In genomic region chrX:53073115-53073581, GRCh38 we compare ENCODE assay signal across 9 cellular contexts. TPM values are rescaled to one million over a fixed set of nuclear protein-coding genes. Genes with fewer than 3 reads are reported as not detected.
DNase-seq lines count a peak whose midpoint lies in the region; ATAC-seq and TF ChIP-seq lines count a peak whose summit lies in the region.
"Had no signal": no experiment of that assay in that cellular context is flagged by ENCODE, and none has a peak within 500 bp of the region (broad histone marks: within the 10 kb centered on the region; RNA-seq: fewer than 3 reads in every experiment).

No MANE protein-coding gene starts in this region.

- H3K4me2 ChIP-seq in Karpas-422 (ENCODE audit: low read depth, low read length, poor library complexity, severe bottlenecking) = peak overlapping the region; percentile 68

- peaks cover 17% of the 10 kb centered on the region for H3K4me1 Mint-ChIP-seq in CD4-positive, alpha-beta T cell (ENCODE audit: low read depth)
- H3K4me1 Mint-ChIP-seq in naive thymus-derived CD4-positive, alpha-beta T cell = peaks cover 6 to 19% (median 17%) of the 10 kb centered on the region in 7 donors

- H4K20me1 ChIP-seq in Karpas-422 (ENCODE audit: insufficient read depth, low read depth, low read length) = no peaks in the 10 kb centered on the region

- ATAC-seq in CD4-positive, alpha-beta T cell (ENCODE audit: poor library complexity) = no peak
- ATAC-seq in naive thymus-derived CD4-positive, alpha-beta T cell = no peak
- ATAC-seq in HG02870 (IDR thresholded peaks at IDR 0.05; ENCODE audit: unreplicated experiment) (no peak), GM18907 (IDR thresholded peaks at IDR 0.05; ENCODE audit: unreplicated experiment) (no peak), HG02884 (IDR thresholded peaks at IDR 0.05; ENCODE audit: unreplicated experiment) (no peak)

- no peaks in the 10 kb centered on the region for H3K9me3 ChIP-seq in CD4-positive, alpha-beta T cell (ENCODE audit: control insufficient read depth, low read length)
- no peaks in the 10 kb centered on the region for H3K9me3 ChIP-seq in Karpas-422 (ENCODE audit: low read length)
- no peaks in the 10 kb centered on the region for H3K9me3 ChIP-seq in naive thymus-derived CD4-positive, alpha-beta T cell (ENCODE audit: control insufficient read depth in 2 of 3, low read length in 3 of 3)

- POLR2A ChIA-PET in CD4-positive, alpha-beta T cell (lab: Charles Lee) = interaction anchor here (2.1 to 2.7 kb wide), 2 partner anchors 9 to 16 kb away, joined by 10 to 31 read pairs; partner anchors contain the start of gene TSPYL2
- POLR2A ChIA-PET in naive thymus-derived CD4-positive, alpha-beta T cell (lab: Charles Lee) = interaction anchor here (2.5 kb wide), 1 partner anchor 9 kb away, joined by 42 read pairs; the partner anchor contains the start of gene TSPYL2

- peak overlapping the region; percentile 97 for H2AFZ ChIP-seq in Karpas-422 (ENCODE audit: low read length)

- peak overlapping the region; percentile 59; the same call in 1 of the 2 replicates for H3K4me3 ChIP-seq in Karpas-422 (ENCODE audit: low read length)
- H3K4me3 ChIP-seq in naive thymus-derived CD4-positive, alpha-beta T cell (ENCODE audit: low read length) = no peak overlapping the region

- no peak for DNase-seq in CD4-positive, alpha-beta T cell
- no peak for DNase-seq in Karpas-422
- peak; percentile 18 for DNase-seq in SK-MEL-5 (ENCODE audit: low read depth, low spot score)
- no peak for DNase-seq in naive thymus-derived CD4-positive, alpha-beta T cell
- no peak for DNase-seq in activated gamma-delta T cell (lab: John Stamatoyannopoulos, UW)
- DNase-seq: effector memory CD4-positive, alpha-beta T cell had no signal

- H3K9me3 Mint-ChIP-seq in CD4-positive, alpha-beta T cell = no peaks in the 10 kb centered on the region
- peaks cover 0 to 4% (median 0%) of the 10 kb centered on the region in 11 donors for H3K9me3 Mint-ChIP-seq in naive thymus-derived CD4-positive, alpha-beta T cell

- H3K9me2 ChIP-seq in Karpas-422 (replicated peaks; ENCODE audit: insufficient read depth, low read length) = no peaks in the 10 kb centered on the region

- H3K27ac Mint-ChIP-seq in CD4-positive, alpha-beta T cell = no peak overlapping the region
- H3K27ac Mint-ChIP-seq in naive thymus-derived CD4-positive, alpha-beta T cell = peak overlapping the region in 6 of 9 donors; percentile 14 to 96 (median 50)

- H3K27me3 Mint-ChIP-seq in CD4-positive, alpha-beta T cell = no peaks in the 10 kb centered on the region
- H3K27me3 Mint-ChIP-seq in naive thymus-derived CD4-positive, alpha-beta T cell = no peaks in the 10 kb centered on the region

- H3K36me3 ChIP-seq in Karpas-422 (ENCODE audit: insufficient read depth, low read length) = no peaks in the 10 kb centered on the region
- no peaks in the 10 kb centered on the region for H3K36me3 ChIP-seq in naive thymus-derived CD4-positive, alpha-beta T cell (ENCODE audit: control insufficient read depth in 2 of 3, insufficient read depth in 3 of 3, low read length in 3 of 3)

- intact Hi-C loops in CD4-positive, alpha-beta T cell (cut with DNase I, micrococcal nuclease) = no loop called here
- intact Hi-C loops in naive thymus-derived CD4-positive, alpha-beta T cell (cut with micrococcal nuclease) = no loop called here

- H3K9ac ChIP-seq in Karpas-422 (ENCODE audit: low read length) = peak overlapping the region; percentile 68

- H3K36me3 Mint-ChIP-seq in CD4-positive, alpha-beta T cell (ENCODE audit: low read depth) = no peaks in the 10 kb centered on the region
- no peaks in the 10 kb centered on the region for H3K36me3 Mint-ChIP-seq in naive thymus-derived CD4-positive, alpha-beta T cell

- no peak overlapping the region for H3K27ac ChIP-seq in CD4-positive, alpha-beta T cell (ENCODE audit: low read depth, low read length)
- peak overlapping the region; percentile 86; the same call in 1 of the 2 replicates for H3K27ac ChIP-seq in Karpas-422 (ENCODE audit: low read length)
- H3K27ac ChIP-seq in naive thymus-derived CD4-positive, alpha-beta T cell (ENCODE audit: low read depth, low read length) = no peak overlapping the region

- in situ Hi-C loops in SK-MEL-5 (cut with HindIII; ENCODE audit: low pct_unique_long_range_greater_than_20kb, low sequenced_read_pairs) = no loop called here

- CTCF ChIA-PET in CD4-positive, alpha-beta T cell (lab: Charles Lee) = interaction anchor here (2.0 kb wide), 1 partner anchor 11 kb away, joined by 4 read pairs; no protein-coding TSS in a partner anchor
- CTCF ChIA-PET in naive thymus-derived CD4-positive, alpha-beta T cell (lab: Charles Lee) = no interaction called here

- H3K79me2 ChIP-seq in Karpas-422 (ENCODE audit: low read length) = no peaks in the 10 kb centered on the region

- no peaks in the 10 kb centered on the region for H3K27me3 ChIP-seq in CD4-positive, alpha-beta T cell (ENCODE audit: control insufficient read depth, insufficient read depth, low read length)
- no peaks in the 10 kb centered on the region for H3K27me3 ChIP-seq in Karpas-422 (ENCODE audit: low read length)
- no peaks in the 10 kb centered on the region for H3K27me3 ChIP-seq in naive thymus-derived CD4-positive, alpha-beta T cell (ENCODE audit: control insufficient read depth in 2 of 2, insufficient read depth in 2 of 2, low read length in 2 of 2)

- peak overlapping the region; percentile 79 for H3K4me3 Mint-ChIP-seq in CD4-positive, alpha-beta T cell
- peak overlapping the region in 6 of 10 donors; percentile 31 to 73 (median 55) for H3K4me3 Mint-ChIP-seq in naive thymus-derived CD4-positive, alpha-beta T cell

- peaks cover 23% of the 10 kb centered on the region for H3K4me1 ChIP-seq in Karpas-422 (ENCODE audit: low read length)
- H3K4me1 ChIP-seq in naive thymus-derived CD4-positive, alpha-beta T cell (ENCODE audit: control insufficient read depth in 2 of 2, insufficient read depth in 2 of 2, low read length in 2 of 2) = peaks cover 0 to 7% of the 10 kb centered on the region in 2 donors

- TF ChIP-seq CTCF in CD4-positive, alpha-beta T cell (IDR thresholded peaks at IDR 0.05) = no peak

RNA-seq across cellular contexts. Expression of gene TSPYL2, which starts 9.0 kb away (rescaled TPM):
- 100 to 1,000 TPM; 428 to 461 TPM for total RNA-seq in CD4-positive, alpha-beta T cell
- 44.6 and 68.5 TPM in 2 replicates for total RNA-seq in Karpas-422 (2014; rRNA removed; shearing (Covaris generic); ENCODE audit: low replicate concordance)
- total RNA-seq in SK-MEL-5 (2014; rRNA removed; shearing (Covaris generic)) = 4.6 and 5.4 TPM in 2 replicates
- polyA plus RNA-seq in SK-MEL-5 (2015; cell fraction: cytosol; rRNA removed) = 8.3 and 9.0 TPM in 2 replicates
- polyA plus RNA-seq in SK-MEL-5 (2015; cell fraction: nucleus; rRNA removed) = 39.5 and 46.1 TPM in 2 replicates
- total RNA-seq in naive thymus-derived CD4-positive, alpha-beta T cell = 100 to 1,000 TPM in 4 of 5 experiments, 10 to 100 TPM in 1; 23.4 to 239 (median 166) TPM
- 10 to 100 TPM; 21.9 to 40.9 TPM for polyA plus RNA-seq in naive thymus-derived CD4-positive, alpha-beta T cell

RNA-seq across cellular contexts. Expression of gene KANTR, which starts 20.8 kb away (rescaled TPM):
- 1 to 10 TPM; 6.2 to 6.8 TPM for total RNA-seq in CD4-positive, alpha-beta T cell
- total RNA-seq in Karpas-422 (2014; rRNA removed; shearing (Covaris generic); ENCODE audit: low replicate concordance) = 14.3 and 27.9 TPM in 2 replicates
- total RNA-seq in SK-MEL-5 (2014; rRNA removed; shearing (Covaris generic)) = 7.9 and 8.5 TPM in 2 replicates
- polyA plus RNA-seq in SK-MEL-5 (2015; cell fraction: cytosol; rRNA removed) = 4.1 and 4.8 TPM in 2 replicates
- polyA plus RNA-seq in SK-MEL-5 (2015; cell fraction: nucleus; rRNA removed) = 20.9 and 23.3 TPM in 2 replicates
- total RNA-seq in naive thymus-derived CD4-positive, alpha-beta T cell = 10 to 100 TPM; 12.5 to 29.9 (median 16.9) TPM
- 1 to 10 TPM; 1.7 to 4.6 TPM for polyA plus RNA-seq in naive thymus-derived CD4-positive, alpha-beta T cell

RNA-seq across cellular contexts. Expression of gene GPR173, which starts 24.6 kb away (rescaled TPM):
- total RNA-seq in CD4-positive, alpha-beta T cell = not detected
- 0.36 and 0.71 TPM in 2 replicates for total RNA-seq in Karpas-422 (2014; rRNA removed; shearing (Covaris generic); ENCODE audit: low replicate concordance)
- not detected in 2 replicates for total RNA-seq in SK-MEL-5 (2014; rRNA removed; shearing (Covaris generic))
- polyA plus RNA-seq in SK-MEL-5 (2015; cell fraction: cytosol; rRNA removed) = not detected in 2 replicates
- not detected in 2 replicates for polyA plus RNA-seq in SK-MEL-5 (2015; cell fraction: nucleus; rRNA removed)
- total RNA-seq in naive thymus-derived CD4-positive, alpha-beta T cell = under 1 TPM in 2 of 5 experiments, not detected in 3; 0.13 to 0.47 TPM
- polyA plus RNA-seq in naive thymus-derived CD4-positive, alpha-beta T cell = not detected
